ENCODE assay signal across 16 cellular contexts in the genomic region with DNA sequence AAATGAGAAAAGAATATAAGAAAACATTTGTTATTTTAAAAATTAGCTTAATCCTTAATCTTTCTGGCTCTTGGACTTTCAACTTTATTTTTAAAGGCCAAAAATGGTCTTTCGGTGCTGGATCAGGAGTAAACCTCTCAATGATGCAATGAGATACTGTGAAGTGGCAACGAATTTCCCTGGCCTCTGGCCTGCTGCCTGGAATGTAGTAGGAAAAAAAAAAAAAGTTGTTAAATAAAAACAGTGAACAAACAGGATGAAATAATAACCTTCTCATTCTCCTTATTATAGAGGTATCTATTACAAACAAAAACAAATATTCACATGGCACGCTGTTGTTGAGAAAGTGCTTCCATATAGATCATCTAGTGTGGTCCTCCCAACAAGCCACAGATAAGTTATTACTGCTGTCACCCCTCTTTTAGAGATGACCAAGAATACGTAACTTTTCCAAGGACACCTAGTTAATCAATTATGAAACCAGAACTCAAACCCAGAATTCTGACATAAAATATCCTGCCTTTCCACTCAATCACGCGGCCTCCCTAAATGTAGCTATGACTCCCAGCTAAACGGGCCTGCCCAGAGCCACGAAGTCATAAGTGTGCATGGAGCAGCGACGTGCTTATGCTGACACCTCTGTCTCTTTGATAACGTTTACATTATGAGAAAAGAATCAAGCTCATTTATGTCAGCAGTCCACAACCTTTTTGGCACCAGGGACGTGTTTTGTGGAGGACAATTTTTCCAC.
DNase-seq lines count a peak whose midpoint lies in the region; ATAC-seq, FAIRE-seq and TF ChIP-seq lines count a peak whose summit lies in the region.
"Had no signal": no experiment of that assay in that cellular context is flagged by ENCODE, and none has a peak within 500 bp of the region (broad histone marks: within the 10 kb centered on the region; RNA-seq: fewer than 3 reads in every experiment).

No MANE protein-coding gene starts in this region.

- FAIRE-seq in GM12891 (lab: Jason Lieb, UNC), result no peak
- FAIRE-seq: keratinocyte had no signal

- H3K4me1 Mint-ChIP-seq in memory B cell, result peaks cover 37% of the 10 kb centered on the region

- intact Hi-C loops in testis (cut with DNase I; ENCODE audit: low total_unique reads), result no loop called here

- TF ChIP-seq CTCF in AG04449 (IDR thresholded peaks at IDR 0.05; ENCODE audit: insufficient read depth, low read length, missing control alignments) (no peak), cardiac fibroblast (IDR thresholded peaks at IDR 0.05; ENCODE audit: low read depth, low read length) (no peak), testis (IDR thresholded peaks at IDR 0.05) (no peak)

- POLR2A ChIA-PET in AG04449 (lab: Yijun Ruan, JAX), result no interaction called here

- CTCF ChIA-PET in AG04449 (lab: Yijun Ruan, JAX), result interaction anchor here (1.2 to 9.6 kb wide), 2 partner anchors 17 to 174 kb away, joined by 3 to 59 read pairs; no protein-coding TSS in a partner anchor

- no peaks in the 10 kb centered on the region for H3K36me3 ChIP-seq in testis (ENCODE audit: low read depth, missing control alignments)
- H3K36me3 ChIP-seq in effector memory CD4-positive, alpha-beta T cell (ENCODE audit: control insufficient read depth, insufficient read depth, low read length), result peaks cover 11% of the 10 kb centered on the region

- H3K4me1 ChIP-seq in testis, result no peaks in the 10 kb centered on the region
- peaks cover 28% of the 10 kb centered on the region for H3K4me1 ChIP-seq in effector memory CD4-positive, alpha-beta T cell (ENCODE audit: control insufficient read depth, insufficient read depth, low read length, poor library complexity, severe bottlenecking)

- H3K4me3 Mint-ChIP-seq in memory B cell, result no peak overlapping the region
- H3K4me3 Mint-ChIP-seq: activated CD8-positive, alpha-beta memory T cell treated with anti-CD3 and anti-CD28 coated beads, Interleukin-2, amount 10 ng/mL, durations not matched to agents 7 days and 5 days; dendritic cell treated with granulocyte-macrophage colony-stimulating factor and Interleukin-4, amounts not matched to agents 40 ng/mL and 50 ng/mL, for 4 days had no signal

- peak overlapping the region; percentile 65 for H3K27ac Mint-ChIP-seq in memory B cell
- H3K27ac Mint-ChIP-seq: dendritic cell treated with granulocyte-macrophage colony-stimulating factor and Interleukin-4, amounts not matched to agents 40 ng/mL and 50 ng/mL, for 4 days had no signal

- H3K27me3 Mint-ChIP-seq in memory B cell, result no peaks in the 10 kb centered on the region
- H3K27me3 Mint-ChIP-seq: activated CD8-positive, alpha-beta memory T cell treated with anti-CD3 and anti-CD28 coated beads, Interleukin-2, amount 10 ng/mL, durations not matched to agents 7 days and 5 days; dendritic cell treated with granulocyte-macrophage colony-stimulating factor and Interleukin-4, amounts not matched to agents 40 ng/mL and 50 ng/mL, for 4 days had no signal

- H3K27me3 ChIP-seq in testis, result no peaks in the 10 kb centered on the region
- no peaks in the 10 kb centered on the region for H3K27me3 ChIP-seq in effector memory CD4-positive, alpha-beta T cell (replicated peaks; ENCODE audit: control insufficient read depth, insufficient read depth, low read length, poor library complexity, severe bottlenecking)

- no peak overlapping the region for H3K27ac ChIP-seq in testis
- H3K27ac ChIP-seq in effector memory CD4-positive, alpha-beta T cell (ENCODE audit: insufficient read depth, low read length, poor library complexity, severe bottlenecking), result no peak overlapping the region
- H3K27ac ChIP-seq: C4-2B had no signal

- TF ChIP-seq POLR2A in GM12891 (IDR thresholded peaks at IDR 0.05; ENCODE audit: low read depth, low read length) (no peak), testis (IDR thresholded peaks at IDR 0.05) (no peak)

- H3K36me3 Mint-ChIP-seq in memory B cell, result peaks cover 13% of the 10 kb centered on the region

- H3K9me3 Mint-ChIP-seq in memory B cell, result no peaks in the 10 kb centered on the region
- H3K9me3 Mint-ChIP-seq: dendritic cell treated with granulocyte-macrophage colony-stimulating factor and Interleukin-4, amounts not matched to agents 40 ng/mL and 50 ng/mL, for 4 days had no signal

- H3K4me3 ChIP-seq in AG04449 (ENCODE audit: low read depth, low read length), result no peak overlapping the region
- no peak overlapping the region for H3K4me3 ChIP-seq in cardiac fibroblast (replicated peaks in 1 of 2; ENCODE audit: low read depth in 2 of 2, low read length in 2 of 2)
- H3K4me3 ChIP-seq in testis, result no peak overlapping the region
- no peak overlapping the region for H3K4me3 ChIP-seq in effector memory CD4-positive, alpha-beta T cell (ENCODE audit: insufficient read depth, low read depth, low read length, poor library complexity, severe bottlenecking)

- WGBS in testis, 2 donors, result 59 to 67% methylated on average over 12 of the region's 12 CpGs

- no peak for ATAC-seq in memory B cell (ENCODE audit: low read depth)
- ATAC-seq: activated CD8-positive, alpha-beta memory T cell treated with anti-CD3 and anti-CD28 coated beads, Interleukin-2, amount 10 ng/mL, durations not matched to agents 7 days and 5 days; HCT116 had no signal

- DNase-seq in AG04449 (ENCODE audit: low read depth, low spot score) (peak; percentile 4), LHCN-M2 (ENCODE audit: low read depth) (peak; percentile 7), cardiac fibroblast (ENCODE audit: low read depth in 2 of 2) (peak; percentile 55 to 85), memory B cell (ENCODE audit: low spot score in 2 of 2) (no peak), GM12891 (ENCODE audit: insufficient read length, low spot score) (no peak), HuH-7.5 (ENCODE audit: low spot score) (no peak), testis (no peak)
- no peak for DNase-seq in effector memory CD4-positive, alpha-beta T cell
- DNase-seq: activated CD8-positive, alpha-beta memory T cell treated with anti-CD3 and anti-CD28 coated beads, Interleukin-2, amount 10 ng/mL, durations not matched to agents 7 days and 5 days; NCI-H446; small intestine; stimulated activated naive CD4-positive, alpha-beta T cell treated with Interleukin-2 at 50 U/mL for 16 hours had no signal

- H3K9me3 ChIP-seq in testis, result no peaks in the 10 kb centered on the region
- no peaks in the 10 kb centered on the region for H3K9me3 ChIP-seq in effector memory CD4-positive, alpha-beta T cell (ENCODE audit: control insufficient read depth, low read length)

TF ChIP-seq in GM12891, 5 proteins besides CTCF, POLR2A, EP300 and RAD21:
- TF ChIP-seq POU2F2 (IDR thresholded peaks at IDR 0.05; ENCODE audit: low read depth, low read length) (no peak), PAX5 (IDR thresholded peaks at IDR 0.05; ENCODE audit: insufficient read depth, low read length, severe bottlenecking) (no peak), SPI1 (IDR thresholded peaks at IDR 0.05; ENCODE audit: low read depth, low read length) (no peak), POLR2AphosphoS5 (IDR thresholded peaks at IDR 0.05; ENCODE audit: low read depth, low read length) (no peak), TAF1 (IDR thresholded peaks at IDR 0.05; ENCODE audit: low read depth, low read length) (no peak)
TF ChIP-seq in GM12891: peak in this region for 0.

Comparison
In these comparisons a context has a peak if more than half of its experiments do, and no peak if none do; other contexts are left out.
1. DNase-seq: peak in AG04449 (single experiment), LHCN-M2 (single experiment) and cardiac fibroblast (2 of 2); none in memory B cell (0 of 2), GM12891 (single experiment), HuH-7.5 (single experiment), testis (single experiment) and effector memory CD4-positive, alpha-beta T cell (0 of 3).